Comparison of ENCODE assay signal across 8 cellular contexts in genomic region chr7:130365511-130366441, GRCh38. TPM values are rescaled to one million over a fixed set of nuclear protein-coding genes. Genes with fewer than 3 reads are reported as not detected.
A peak's percentile ranks its signal among the peaks of the same experiment; 100 is the strongest.
DNase-seq lines count a peak whose midpoint lies in the region; ATAC-seq and TF ChIP-seq lines count a peak whose summit lies in the region.

No MANE protein-coding gene starts in this region.

- H2BK20ac ChIP-seq in IMR-90 (ENCODE audit: low read depth, low read length) = peak overlapping the region; percentile 96

- no peak overlapping the region for H3K9ac ChIP-seq in IMR-90 (ENCODE audit: low read depth, low read length)
- H3K9ac ChIP-seq in iPS-20b (ENCODE audit: low read depth, low read length) = peak overlapping the region; percentile 2; the same call in 1 of the 2 replicates

- peak overlapping the region; percentile 89 for H3K14ac ChIP-seq in IMR-90 (replicated peaks; ENCODE audit: low read depth, low read length)

- peak overlapping the region; percentile 70 for H3K23ac ChIP-seq in IMR-90 (ENCODE audit: low read depth, low read length)

- peak overlapping the region; percentile 99 for H3K4ac ChIP-seq in IMR-90 (ENCODE audit: low read depth, low read length)

- TF ChIP-seq CTCF in IMR-90 (conservative IDR thresholded peaks at IDR 0.05; ENCODE audit: low read depth, low read length) = no peak
- no peak for TF ChIP-seq CTCF in prostate gland (IDR thresholded peaks at IDR 0.05)

- intact Hi-C loops in IMR-90 (cut with micrococcal nuclease) = no loop called here
- intact Hi-C loops in prostate gland (cut with DNase I) = no loop called here

- peak overlapping the region; percentile 63 for H2BK15ac ChIP-seq in IMR-90 (ENCODE audit: low read depth, low read length)

- CTCF ChIA-PET in IMR-90 (lab: Yijun Ruan, JAX) = no interaction called here

- no TSS peak for BruUV-seq in IMR-90 (replicated peaks; lab: Mats Ljungman, UMichigan)

- TF ChIP-seq POLR2A in IMR-90 (IDR thresholded peaks at IDR 0.05; ENCODE audit: low read depth, low read length) (no peak), prostate gland (IDR thresholded peaks at IDR 0.05) (no peak)

- H3K4me2 ChIP-seq in IMR-90 (ENCODE audit: low read depth, low read length) = peak overlapping the region; percentile 24; the same call in 1 of the 2 replicates

- peak overlapping the region; percentile 86 for H3K18ac ChIP-seq in IMR-90 (ENCODE audit: low read depth, low read length)

- H4K8ac ChIP-seq in IMR-90 (ENCODE audit: low read depth in 2 of 2, low read length in 2 of 2) = peak overlapping the region; percentile 83 to 96

- no peaks in the 10 kb centered on the region for H4K20me1 ChIP-seq in IMR-90 (ENCODE audit: insufficient read depth, low read length)

- dilution Hi-C loops in IMR-90 (cut with HindIII; ENCODE audit: low sequenced_read_pairs, unreplicated experiment) = no loop called here

- H3K27me3 ChIP-seq in IMR-90 (ENCODE audit: control insufficient read depth, insufficient read depth, low read length) = no peaks in the 10 kb centered on the region
- H3K27me3 ChIP-seq in iPS-20b (ENCODE audit: insufficient read depth, low read length) = no peaks in the 10 kb centered on the region
- H3K27me3 ChIP-seq in prostate gland (replicated peaks; ENCODE audit: insufficient read depth) = no peaks in the 10 kb centered on the region

- POLR2A ChIA-PET in IMR-90 (lab: Charles Lee; ENCODE audit: unreplicated experiment) = interaction anchor here (1.1 kb wide), 1 partner anchor 129 kb away, joined by 3 read pairs; no protein-coding TSS in a partner anchor

- H3K9me3 ChIP-seq in IMR-90 (ENCODE audit: control insufficient read depth, insufficient read depth, low read length) (no peaks in the 10 kb centered on the region), iPS-20b (ENCODE audit: insufficient read depth, low read depth, low read length) (no peaks in the 10 kb centered on the region), prostate gland (no peaks in the 10 kb centered on the region)

- 42% methylated on average over 5 of the region's 15 CpGs; no CpG with 5 or more reads in 1 of the 2 experiments for WGBS in IMR-90 (ENCODE audit: extremely low coverage in 2 of 2, insufficient read length in 1 of 2), 2 experiments
- WGBS in prostate gland = 69% methylated on average over 15 of the region's 15 CpGs

- H3K4me3 ChIP-seq in IMR-90 (ENCODE audit: insufficient read depth, low read depth, low read length) (no peak overlapping the region), iPS-20b (ENCODE audit: low read length) (no peak overlapping the region), prostate gland (no peak overlapping the region)

- peak overlapping the region; percentile 96 for H2BK5ac ChIP-seq in IMR-90 (ENCODE audit: low read depth, low read length, poor library complexity, severe bottlenecking)

- H3K4me1 ChIP-seq in IMR-90 (ENCODE audit: control insufficient read depth, insufficient read depth, low read length) = peaks cover 43% of the 10 kb centered on the region
- peaks cover 13% of the 10 kb centered on the region; the same call in 1 of the 2 replicates for H3K4me1 ChIP-seq in iPS-20b (ENCODE audit: insufficient read depth, low read length)
- H3K4me1 ChIP-seq in prostate gland (replicated peaks) = peaks cover 12% of the 10 kb centered on the region

- H3K36me3 ChIP-seq in IMR-90 (ENCODE audit: control insufficient read depth, insufficient read depth, low read length) (no peaks in the 10 kb centered on the region), iPS-20b (ENCODE audit: insufficient read depth, low read depth, low read length) (no peaks in the 10 kb centered on the region), prostate gland (no peaks in the 10 kb centered on the region)

- peak overlapping the region; percentile 76 for H2AK9ac ChIP-seq in IMR-90 (replicated peaks; ENCODE audit: low read depth, low read length, poor library complexity)

- peak overlapping the region; percentile 78 for H3K27ac ChIP-seq in IMR-90 (ENCODE audit: insufficient read depth, low read length)
- peak overlapping the region; percentile 70 for H3K27ac ChIP-seq in iPS-20b (ENCODE audit: low read length)
- no peak overlapping the region for H3K27ac ChIP-seq in prostate gland

- ATAC-seq in IMR-90 (ENCODE audit: low read depth) (peak; percentile 56), GM19324 (IDR thresholded peaks at IDR 0.05; ENCODE audit: low FRiP score, unreplicated experiment) (no peak)

- peak overlapping the region; percentile 77 for H3K56ac ChIP-seq in IMR-90 (ENCODE audit: extremely low read depth, insufficient read depth, low read length)

- peaks cover 44% of the 10 kb centered on the region for H3K9me1 ChIP-seq in IMR-90 (ENCODE audit: insufficient read depth, low read length)

- in situ Hi-C loops in IMR-90 (cut with MboI; ENCODE audit: low sequenced_read_pairs) = no loop called here

- H2AFZ ChIP-seq in IMR-90 (replicated peaks; ENCODE audit: low read length, poor library complexity) = peak overlapping the region; percentile 73

- H2BK120ac ChIP-seq in IMR-90 (ENCODE audit: low read depth, low read length) = peak overlapping the region; percentile 98

- DNase-seq in stimulated activated CD4-positive, alpha-beta T cell treated with anti-CD3 and anti-CD28 coated beads, Interleukin-15, amount 100 ng/mL, for 24 hours = peak; percentile 35
- no peak for DNase-seq in stimulated activated CD4-positive, alpha-beta T cell treated with anti-CD3 and anti-CD28 coated beads, Interleukin-2, amount 100 ng/mL, for 48 hours
- DNase-seq in IMR-90 (peak; percentile 94), RPMI7951 (ENCODE audit: low read depth) (peak; percentile 88), prostate gland (ENCODE audit: low spot score) (no peak), DMS114 treated with DMSO at 0.1 percent for 48 hours (lab: John Stamatoyannopoulos, UW; ENCODE audit: unreplicated experiment) (no peak)

- H4K5ac ChIP-seq in IMR-90 (ENCODE audit: low read depth, low read length) = peak overlapping the region; percentile 71

- no peak; the same call in 1 of the 2 replicates for TF ChIP-seq RAD21 in IMR-90 (IDR thresholded peaks at IDR 0.05; ENCODE audit: low read length)

- peak overlapping the region; percentile 100 for H2AK5ac ChIP-seq in IMR-90 (ENCODE audit: low read depth, low read length)

- peak overlapping the region; percentile 95 for H4K91ac ChIP-seq in IMR-90 (ENCODE audit: insufficient read depth, low read depth, low read length)

- H3K79me1 ChIP-seq in IMR-90 (ENCODE audit: low read depth in 1 of 2, low read length in 2 of 2) = peaks cover 0 to 10% of the 10 kb centered on the region in 2 experiments; a peak in 1 of 4 replicates

TF ChIP-seq in IMR-90, 13 proteins besides CTCF, POLR2A, EP300 and RAD21:
- TF ChIP-seq ELK1 (IDR thresholded peaks at IDR 0.05; ENCODE audit: borderline replicate concordance, low read depth, low read length) (no peak), CEBPB (IDR thresholded peaks at IDR 0.05; ENCODE audit: low read depth, low read length) (peak; percentile 66), MAFK (IDR thresholded peaks at IDR 0.05; ENCODE audit: low read depth, low read length) (no peak), RFX5 (IDR thresholded peaks at IDR 0.05; ENCODE audit: low read depth, low read length) (no peak), SMC3 (IDR thresholded peaks at IDR 0.05; ENCODE audit: low read depth, low read length) (no peak), MAZ (IDR thresholded peaks at IDR 0.05; ENCODE audit: borderline replicate concordance, low read depth, low read length) (no peak), MXI1 (IDR thresholded peaks at IDR 0.05; ENCODE audit: borderline replicate concordance, low read depth, low read length) (no peak), CHD1 (IDR thresholded peaks at IDR 0.05; ENCODE audit: low read depth, low read length) (no peak), FOS (IDR thresholded peaks at IDR 0.05; ENCODE audit: low read depth, low read length) (peak; percentile 91), USF2 (IDR thresholded peaks at IDR 0.05; ENCODE audit: low read depth, low read length) (no peak), NFE2L2 (IDR thresholded peaks at IDR 0.05; ENCODE audit: low read depth, low read length) (no peak), RCOR1 (IDR thresholded peaks at IDR 0.05; ENCODE audit: insufficient replicate concordance, low read length) (peak; percentile 25), BHLHE40 (IDR thresholded peaks at IDR 0.05; ENCODE audit: low read depth, low read length) (peak; percentile 96)

RNA-seq across cellular contexts. Expression of gene CPA1, which starts 14.5 kb away (rescaled TPM):
- total RNA-seq in IMR-90 (2012; rRNA removed) (not detected in 2 replicates), prostate gland (under 1 TPM in 1 of 2 donors, not detected in 1; 0.14 TPM)
- polyA plus RNA-seq in IMR-90 (2012; rRNA removed) = not detected in 2 replicates
- polyA plus RNA-seq in IMR-90 (2012; cell fraction: cytosol; rRNA removed) = 0.07 TPM in 1 of 2 replicates, not detected in the other
- 0.26 and 0.32 TPM in 2 replicates for polyA plus RNA-seq in IMR-90 (2012; cell fraction: nucleus; rRNA removed; ENCODE audit: low replicate concordance)
- total RNA-seq in RPMI7951 (2014; rRNA removed; shearing (Covaris generic)) = not detected in 2 replicates

RNA-seq across cellular contexts. Expression of gene CPA5, which starts 21.2 kb away (rescaled TPM):
- total RNA-seq in IMR-90 (2012; rRNA removed) = under 0.01 TPM in 1 of 2 replicates, not detected in the other
- 0.53 and 0.86 TPM in 2 replicates for polyA plus RNA-seq in IMR-90 (2012; rRNA removed)
- 0.32 and 0.45 TPM in 2 replicates for polyA plus RNA-seq in IMR-90 (2012; cell fraction: cytosol; rRNA removed)
- 0.72 and 0.95 TPM in 2 replicates for polyA plus RNA-seq in IMR-90 (2012; cell fraction: nucleus; rRNA removed; ENCODE audit: low replicate concordance)
- 0.12 and 0.20 TPM in 2 replicates for total RNA-seq in RPMI7951 (2014; rRNA removed; shearing (Covaris generic))
- 1 to 10 TPM in 1 of 2 donors, not detected in 1; 1.5 TPM for total RNA-seq in prostate gland

Comparison
In these comparisons a context has a peak if more than half of its experiments do, and no peak if none do; other contexts are left out.
1. DNase-seq: peak in stimulated activated CD4-positive, alpha-beta T cell treated with anti-CD3 and anti-CD28 coated beads, Interleukin-15, amount 100 ng/mL, for 24 hours (single experiment), IMR-90 (single experiment) and RPMI7951 (single experiment); none in stimulated activated CD4-positive, alpha-beta T cell treated with anti-CD3 and anti-CD28 coated beads, Interleukin-2, amount 100 ng/mL, for 48 hours (0 of 2), prostate gland (single experiment) and DMS114 treated with DMSO at 0.1 percent for 48 hours (single experiment).
2. H3K27ac ChIP-seq: peak in IMR-90 (single experiment) and iPS-20b (single experiment); none in prostate gland (0 of 2).